ENCODE assay signal across 19 cellular contexts in genomic region chr2:152186257-152186656, GRCh38.
"Had no signal": no experiment of that assay in that cellular context is flagged by ENCODE, and none has a peak within 500 bp of the region (broad histone marks: within the 10 kb centered on the region; RNA-seq: fewer than 3 reads in every experiment).

No MANE protein-coding gene starts in this region.

- H3K27me3 ChIP-seq: heart left ventricle, stomach, testis, upper lobe of left lung had no signal

- H3K4me3 ChIP-seq: heart left ventricle, lung, stomach, testis, upper lobe of left lung had no signal

- H3K4me1 ChIP-seq: heart left ventricle, stomach, testis, upper lobe of left lung had no signal

- ATAC-seq: activated CD8-positive, alpha-beta memory T cell treated with anti-CD3 and anti-CD28 coated beads, Interleukin-2, amount 10 ng/mL, durations not matched to agents 7 days and 5 days; heart left ventricle; left cardiac atrium; naive thymus-derived CD8-positive, alpha-beta T cell had no signal

- H3K9me3 ChIP-seq: heart left ventricle, neutrophil, stomach, testis, upper lobe of left lung had no signal

- H3K36me3 ChIP-seq: heart left ventricle, neutrophil, stomach, upper lobe of left lung had no signal

- DNase-seq: activated CD4-positive, alpha-beta memory T cell treated with anti-CD3 and anti-CD28 coated beads for 36 hours; activated CD4-positive, CD25-positive, alpha-beta regulatory T cell treated with anti-CD3 and anti-CD28 coated beads, Interleukin-2, amount 50 U/mL, for 72 hours; activated CD8-positive, alpha-beta memory T cell treated with anti-CD3 and anti-CD28 coated beads, Interleukin-2, amount 10 ng/mL, durations not matched to agents 7 days and 5 days; activated naive CD4-positive, alpha-beta T cell treated with anti-CD3 and anti-CD28 coated beads, Interleukin-2, amount 50 U/mL, for 16 hours; activated T-cell treated with anti-CD3 and anti-CD28 coated beads, Interleukin-2, amount 50 U/mL, for 1 hour; effector CD8-positive, alpha-beta T cell; heart left ventricle; immature natural killer cell; left cardiac atrium; naive thymus-derived CD8-positive, alpha-beta T cell; stimulated activated CD4-positive, alpha-beta T cell treated with anti-CD3 and anti-CD28 coated beads, Interleukin-12 subunit alpha, Interleukin-12 subunit beta, amount 100 ng/mL, for 4 hours; stimulated activated CD4-positive, alpha-beta T cell treated with anti-CD3 and anti-CD28 coated beads, Interleukin-2, amount 100 ng/mL, for 24 hours; stomach; T-helper 1 cell; T1000; testis; upper lobe of left lung had no signal

- H3K27ac ChIP-seq: heart left ventricle, neutrophil, stomach, testis, upper lobe of left lung had no signal
